33 cellular contexts compared by ENCODE assay signal in the genomic region with DNA sequence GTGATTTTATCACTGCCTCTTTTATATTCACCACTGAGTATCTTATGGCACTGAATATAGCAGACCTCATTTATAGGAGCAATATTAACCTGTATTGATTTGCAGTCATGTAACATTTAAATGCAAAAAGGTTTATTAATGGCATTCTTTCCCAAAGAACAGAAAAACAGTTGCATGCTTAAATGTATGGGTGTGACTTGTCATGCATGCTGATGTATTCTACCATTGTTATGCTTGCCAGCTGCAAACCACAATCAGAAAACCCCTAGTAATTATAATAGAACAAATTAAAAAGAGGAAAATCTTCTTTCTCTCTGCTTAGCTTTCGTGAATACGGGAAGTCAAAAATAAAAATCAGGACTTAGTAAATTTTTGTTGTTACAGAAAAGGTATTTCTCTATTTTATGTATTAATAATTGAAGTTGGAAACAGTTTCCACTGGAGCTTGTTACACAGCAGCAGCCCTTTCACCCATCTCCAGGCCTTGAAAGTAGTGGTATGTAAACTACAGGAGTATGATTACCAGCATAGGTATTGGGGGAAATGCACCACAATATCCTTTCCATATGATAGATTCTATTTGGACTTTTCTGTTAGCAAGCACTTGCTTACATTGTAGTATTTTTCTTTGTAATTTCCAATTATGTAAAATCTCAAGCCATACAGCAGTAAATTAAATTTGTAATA.
"Had no signal": no experiment of that assay in that cellular context is flagged by ENCODE, and none has a peak within 500 bp of the region (broad histone marks: within the 10 kb centered on the region; RNA-seq: fewer than 3 reads in every experiment).

No MANE protein-coding gene starts in this region.

- H3K27ac ChIP-seq: adrenal gland, body of pancreas, gastrocnemius medialis, heart left ventricle, WERI-Rb-1 had no signal

- H3K4me3 ChIP-seq: adrenal gland, body of pancreas, gastrocnemius medialis, heart left ventricle had no signal

- H3K36me3 ChIP-seq: adrenal gland, gastrocnemius medialis, heart left ventricle, WERI-Rb-1 had no signal

- ATAC-seq: activated CD4-positive, alpha-beta T cell treated with anti-CD3 and anti-CD28 coated beads for 36 hours; activated CD8-positive, alpha-beta memory T cell treated with anti-CD3 and anti-CD28 coated beads, Interleukin-2, amount 10 ng/mL, durations not matched to agents 7 days and 5 days; activated CD8-positive, alpha-beta T cell treated with anti-CD3 and anti-CD28 coated beads, Interleukin-2, amount 10 ng/mL, durations not matched to agents 7 days and 5 days; activated naive CD8-positive, alpha-beta T cell treated with anti-CD3 and anti-CD28 coated beads, Interleukin-2, amount 50 U/mL, for 24 hours; body of pancreas; esophagus mucosa; gastrocnemius medialis; heart left ventricle; T-helper 17 cell had no signal

- H3K27me3 Mint-ChIP-seq: activated CD4-positive, alpha-beta memory T cell treated with anti-CD3 and anti-CD28 coated beads for 36 hours; activated CD4-positive, alpha-beta T cell treated with anti-CD3 and anti-CD28 coated beads for 36 hours; activated CD4-positive, alpha-beta T cell treated with anti-CD3 and anti-CD28 coated beads, Interleukin-2, amount 10 ng/mL, durations not matched to agents 24 days and 14 days; activated CD8-positive, alpha-beta memory T cell treated with anti-CD3 and anti-CD28 coated beads, Interleukin-2, amount 10 ng/mL, durations not matched to agents 7 days and 5 days; activated naive CD4-positive, alpha-beta T cell treated with anti-CD3 and anti-CD28 coated beads, Interleukin-2, amount 50 U/mL, for 24 hours; activated naive CD8-positive, alpha-beta T cell treated with anti-CD3 and anti-CD28 coated beads for 36 hours; activated naive CD8-positive, alpha-beta T cell treated with anti-CD3 and anti-CD28 coated beads, Interleukin-2, amount 50 U/mL, for 24 hours; T-helper 17 cell had no signal

- DNase-seq: activated CD4-positive, alpha-beta memory T cell treated with anti-CD3 and anti-CD28 coated beads for 36 hours; activated CD4-positive, alpha-beta T cell treated with anti-CD3 and anti-CD28 coated beads for 36 hours; activated CD4-positive, alpha-beta T cell treated with anti-CD3 and anti-CD28 coated beads, Interleukin-2, amount 10 ng/mL, durations not matched to agents 24 days and 14 days; activated CD4-positive, CD25-positive, alpha-beta regulatory T cell; activated CD4-positive, CD25-positive, alpha-beta regulatory T cell treated with anti-CD3 and anti-CD28 coated beads, Interleukin-2, amount 50 U/mL, for 72 hours; activated CD8-positive, alpha-beta memory T cell treated with anti-CD3 and anti-CD28 coated beads, Interleukin-2, amount 10 ng/mL, durations not matched to agents 7 days and 5 days; activated CD8-positive, alpha-beta memory T cell treated with anti-CD3 and anti-CD28 coated beads, Interleukin-2, amount 50 U/mL, for 4 hours; activated CD8-positive, alpha-beta T cell treated with anti-CD3 and anti-CD28 coated beads, Interleukin-2, amount 10 ng/mL, durations not matched to agents 7 days and 5 days; activated effector memory CD4-positive, alpha-beta T cell treated with anti-CD3 and anti-CD28 coated beads, Interleukin-2, amount 50 U/mL, for 16 hours; activated naive CD4-positive, alpha-beta T cell treated with anti-CD3 and anti-CD28 coated beads for 36 hours; activated naive CD8-positive, alpha-beta T cell treated with anti-CD3 and anti-CD28 coated beads for 36 hours; activated naive CD8-positive, alpha-beta T cell treated with anti-CD3 and anti-CD28 coated beads, Interleukin-2, amount 50 U/mL, for 24 hours; activated T-cell treated with anti-CD3 and anti-CD28 coated beads, Interleukin-2, amount 50 U/mL, for 1 hour; activated T-cell treated with anti-CD3 and anti-CD28 coated beads, Interleukin-2, amount 50 U/mL, for 48 hours; adrenal gland; amygdala; aorta; body of pancreas; caudate nucleus; effector memory CD4-positive, alpha-beta T cell; endodermal cell; foreskin fibroblast; gastrocnemius medialis; glutamatergic neuron; heart left ventricle; T-helper 17 cell; T1000; WERI-Rb-1 had no signal

- H3K27me3 ChIP-seq: adrenal gland, body of pancreas, gastrocnemius medialis, heart left ventricle had no signal

- H3K4me3 Mint-ChIP-seq: activated CD4-positive, alpha-beta memory T cell treated with anti-CD3 and anti-CD28 coated beads for 36 hours; activated CD4-positive, alpha-beta T cell treated with anti-CD3 and anti-CD28 coated beads for 36 hours; activated CD4-positive, alpha-beta T cell treated with anti-CD3 and anti-CD28 coated beads, Interleukin-2, amount 10 ng/mL, durations not matched to agents 24 days and 14 days; activated CD8-positive, alpha-beta memory T cell treated with anti-CD3 and anti-CD28 coated beads, Interleukin-2, amount 10 ng/mL, durations not matched to agents 7 days and 5 days; activated CD8-positive, alpha-beta T cell treated with anti-CD3 and anti-CD28 coated beads, Interleukin-2, amount 10 ng/mL, durations not matched to agents 7 days and 5 days; activated naive CD4-positive, alpha-beta T cell treated with anti-CD3 and anti-CD28 coated beads for 36 hours; activated naive CD4-positive, alpha-beta T cell treated with anti-CD3 and anti-CD28 coated beads, Interleukin-2, amount 50 U/mL, for 24 hours; activated naive CD8-positive, alpha-beta T cell treated with anti-CD3 and anti-CD28 coated beads for 36 hours; activated naive CD8-positive, alpha-beta T cell treated with anti-CD3 and anti-CD28 coated beads, Interleukin-2, amount 50 U/mL, for 24 hours; activated T-helper 1 cell treated with anti-CD3 and anti-CD28 coated beads, Interleukin-12 subunit alpha, Interleukin-12 subunit beta, Interleukin-2, Interleukin-4 antibody, amounts not matched to agents 30 ng/mL and 10 ng/mL and 1 ng/mL, durations not matched to agents 14 hours and 24 hours and 36 hours; endodermal cell; T-helper 17 cell; T-helper 2 cell treated with Interferon-gamma antibody and Interleukin-4, amounts not matched to agents 5 μg/mL and 100 μg/mL, for 36 hours had no signal

- H3K9me3 Mint-ChIP-seq: activated CD4-positive, alpha-beta memory T cell treated with anti-CD3 and anti-CD28 coated beads for 36 hours; activated naive CD4-positive, alpha-beta T cell treated with anti-CD3 and anti-CD28 coated beads for 36 hours; activated naive CD4-positive, alpha-beta T cell treated with anti-CD3 and anti-CD28 coated beads, Interleukin-2, amount 50 U/mL, for 24 hours; activated naive CD8-positive, alpha-beta T cell treated with anti-CD3 and anti-CD28 coated beads for 36 hours; activated T-helper 1 cell treated with anti-CD3 and anti-CD28 coated beads, Interleukin-12 subunit alpha, Interleukin-12 subunit beta, Interleukin-2, Interleukin-4 antibody, amounts not matched to agents 30 ng/mL and 10 ng/mL and 1 ng/mL, durations not matched to agents 14 hours and 24 hours and 36 hours; activated T-helper 2 cell treated with anti-CD3 and anti-CD28 coated beads, Interferon-gamma antibody, Interleukin-2, Interleukin-4, amounts not matched to agents 10 μg/mL and 5 μg/mL and 100 μg/mL, durations not matched to agents 14 hours and 24 hours and 36 hours; T-helper 2 cell treated with Interferon-gamma antibody and Interleukin-4, amounts not matched to agents 5 μg/mL and 100 μg/mL, for 36 hours had no signal

- H3K4me1 Mint-ChIP-seq: activated CD4-positive, alpha-beta T cell treated with anti-CD3 and anti-CD28 coated beads for 36 hours; activated CD4-positive, alpha-beta T cell treated with anti-CD3 and anti-CD28 coated beads, Interleukin-2, amount 10 ng/mL, durations not matched to agents 24 days and 14 days; activated CD8-positive, alpha-beta memory T cell treated with anti-CD3 and anti-CD28 coated beads, Interleukin-2, amount 10 ng/mL, durations not matched to agents 7 days and 5 days; activated naive CD4-positive, alpha-beta T cell treated with anti-CD3 and anti-CD28 coated beads, Interleukin-2, amount 50 U/mL, for 24 hours; activated naive CD8-positive, alpha-beta T cell treated with anti-CD3 and anti-CD28 coated beads for 36 hours; activated naive CD8-positive, alpha-beta T cell treated with anti-CD3 and anti-CD28 coated beads, Interleukin-2, amount 50 U/mL, for 24 hours; endodermal cell; T-helper 17 cell had no signal

- H3K9me3 ChIP-seq: body of pancreas, gastrocnemius medialis had no signal

- H3K27ac Mint-ChIP-seq: activated CD4-positive, alpha-beta memory T cell treated with anti-CD3 and anti-CD28 coated beads for 36 hours; activated CD4-positive, alpha-beta T cell treated with anti-CD3 and anti-CD28 coated beads for 36 hours; activated CD4-positive, alpha-beta T cell treated with anti-CD3 and anti-CD28 coated beads, Interleukin-2, amount 10 ng/mL, durations not matched to agents 24 days and 14 days; activated CD8-positive, alpha-beta memory T cell treated with anti-CD3 and anti-CD28 coated beads, Interleukin-2, amount 10 ng/mL, durations not matched to agents 7 days and 5 days; activated CD8-positive, alpha-beta T cell treated with anti-CD3 and anti-CD28 coated beads, Interleukin-2, amount 10 ng/mL, durations not matched to agents 7 days and 5 days; activated naive CD4-positive, alpha-beta T cell treated with anti-CD3 and anti-CD28 coated beads for 36 hours; activated naive CD4-positive, alpha-beta T cell treated with anti-CD3 and anti-CD28 coated beads, Interleukin-2, amount 50 U/mL, for 24 hours; activated naive CD8-positive, alpha-beta T cell treated with anti-CD3 and anti-CD28 coated beads for 36 hours; activated naive CD8-positive, alpha-beta T cell treated with anti-CD3 and anti-CD28 coated beads, Interleukin-2, amount 50 U/mL, for 24 hours; activated T-helper 1 cell treated with anti-CD3 and anti-CD28 coated beads, Interleukin-12 subunit alpha, Interleukin-12 subunit beta, Interleukin-2, Interleukin-4 antibody, amounts not matched to agents 30 ng/mL and 10 ng/mL and 1 ng/mL, durations not matched to agents 14 hours and 24 hours and 36 hours; activated T-helper 2 cell treated with anti-CD3 and anti-CD28 coated beads, Interferon-gamma antibody, Interleukin-2, Interleukin-4, amounts not matched to agents 10 μg/mL and 5 μg/mL and 100 μg/mL, durations not matched to agents 14 hours and 24 hours and 36 hours; endodermal cell; T-helper 17 cell; T-helper 2 cell treated with Interferon-gamma antibody and Interleukin-4, amounts not matched to agents 5 μg/mL and 100 μg/mL, for 36 hours had no signal

- H3K4me1 ChIP-seq: adrenal gland, body of pancreas, gastrocnemius medialis, heart left ventricle had no signal

- H3K36me3 Mint-ChIP-seq: activated CD4-positive, alpha-beta memory T cell treated with anti-CD3 and anti-CD28 coated beads for 36 hours; activated CD8-positive, alpha-beta memory T cell treated with anti-CD3 and anti-CD28 coated beads, Interleukin-2, amount 10 ng/mL, durations not matched to agents 7 days and 5 days; activated naive CD4-positive, alpha-beta T cell treated with anti-CD3 and anti-CD28 coated beads, Interleukin-2, amount 50 U/mL, for 24 hours; activated naive CD8-positive, alpha-beta T cell treated with anti-CD3 and anti-CD28 coated beads for 36 hours had no signal
